12 cellular contexts compared by ENCODE assay signal in the genomic region with DNA sequence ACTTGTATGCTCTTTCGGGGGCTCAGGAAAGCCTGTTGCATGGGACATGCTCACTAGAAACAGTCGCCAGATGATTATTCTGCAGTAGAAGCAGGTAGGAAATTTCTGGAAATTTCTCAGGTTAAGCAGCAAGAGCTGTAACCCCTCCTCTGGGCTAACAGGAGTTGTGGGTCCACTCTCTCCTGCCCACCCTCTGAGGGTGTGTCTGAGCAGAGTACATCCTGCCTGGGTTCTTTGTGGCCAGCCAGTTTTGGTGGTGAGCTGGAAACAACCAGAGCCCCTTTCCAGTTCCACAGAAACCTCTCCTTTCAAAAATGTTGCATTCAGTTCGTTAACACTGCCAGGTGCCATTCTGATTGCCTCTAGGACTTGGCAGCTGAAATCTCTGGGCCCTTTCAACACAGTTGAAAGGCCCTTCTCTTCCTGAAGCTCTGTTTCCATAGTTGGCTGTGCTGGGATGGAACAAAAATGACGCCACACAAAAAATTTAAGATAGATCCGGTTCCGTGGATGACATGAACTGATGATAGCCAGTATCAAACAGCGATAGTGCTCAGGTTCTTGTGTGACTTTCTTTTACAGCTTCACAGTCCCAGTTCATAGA. TPM values are rescaled to one million over a fixed set of nuclear protein-coding genes. Genes with fewer than 3 reads are reported as not detected.
A peak's percentile ranks its signal among the peaks of the same experiment; 100 is the strongest.
DNase-seq lines count a peak whose midpoint lies in the region; ATAC-seq, FAIRE-seq and TF ChIP-seq lines count a peak whose summit lies in the region.
"Had no signal": no experiment of that assay in that cellular context is flagged by ENCODE, and none has a peak within 500 bp of the region (broad histone marks: within the 10 kb centered on the region; RNA-seq: fewer than 3 reads in every experiment).

No MANE protein-coding gene starts in this region.

- no peak overlapping the region for H2AK5ac ChIP-seq in H9 (ENCODE audit: insufficient read length, low read length)

- no peak for TF ChIP-seq POLR2A in adrenal gland (IDR thresholded peaks at IDR 0.05)

- no peak overlapping the region for H4K8ac ChIP-seq in H9 (replicated peaks; ENCODE audit: insufficient read length, low read depth, low read length)

- H3K4ac ChIP-seq in H9 (ENCODE audit: low read depth, low read length) = no peak overlapping the region

- DNase-seq in H9 = peak; percentile 4
- peak in 4 of 7 donors; percentile 4 to 33 (median 8) for DNase-seq in adrenal gland
- DNase-seq in islet precursor cell = peak; percentile 26
- no peak for DNase-seq in NCI-H2029 treated with DMSO at 0.1 percent for 48 hours (lab: John Stamatoyannopoulos, UW)
- DNase-seq in brain microvascular endothelial cell = no peak
- DNase-seq in frontal cortex (ENCODE audit: low spot score in 2 of 2) = no peak
- DNase-seq: left lung, NCI-H2081 treated with DMSO at 0.1 percent for 48 hours, T-helper 2 cell had no signal

- TF ChIP-seq CTCF in H9 (conservative IDR thresholded peaks at IDR 0.05) (no peak), adrenal gland (IDR thresholded peaks at IDR 0.05) (no peak), brain microvascular endothelial cell (IDR thresholded peaks at IDR 0.05; ENCODE audit: low read depth, low read length, missing control alignments) (no peak)

- H3K27ac ChIP-seq in H9 (ENCODE audit: insufficient read length, low read depth, low read length) (no peak overlapping the region), adrenal gland (peak overlapping the region in 2 of 5 donors; percentile 42 to 89), subcutaneous abdominal adipose tissue (ENCODE audit: low read depth, low read length) (peak overlapping the region; percentile 13), brain microvascular endothelial cell (no peak overlapping the region)
- H3K27ac ChIP-seq: KMS-11 had no signal

- H3K56ac ChIP-seq in H9 (ENCODE audit: insufficient read length, low read depth, low read length) = no peak overlapping the region

- H3K9ac ChIP-seq in H9 (ENCODE audit: extremely low read depth, insufficient read length, low read length) (no peak overlapping the region), subcutaneous abdominal adipose tissue (ENCODE audit: low read length in 5 of 5) (no peak overlapping the region)
- H3K9ac ChIP-seq: KMS-11 had no signal

- no peak overlapping the region for H3K23ac ChIP-seq in H9 (ENCODE audit: insufficient read length, low read depth, low read length)

- H3K18ac ChIP-seq in H9 (ENCODE audit: insufficient read length, low read depth, low read length) = no peak overlapping the region

- H3K27me3 ChIP-seq in H9 (ENCODE audit: insufficient read depth, low read length) = no peaks in the 10 kb centered on the region
- H3K27me3 ChIP-seq in adrenal gland = no peaks in the 10 kb centered on the region
- no peaks in the 10 kb centered on the region for H3K27me3 ChIP-seq in subcutaneous abdominal adipose tissue (ENCODE audit: control insufficient read depth in 5 of 5, insufficient read depth in 4 of 5, low read length in 5 of 5)
- no peaks in the 10 kb centered on the region for H3K27me3 ChIP-seq in brain microvascular endothelial cell (replicated peaks)
- H3K27me3 ChIP-seq: left lung had no signal

- H2BK15ac ChIP-seq in H9 (ENCODE audit: low read depth, low read length) = no peak overlapping the region

- H3K4me1 Mint-ChIP-seq in H9 = peaks cover 26 to 38% of the 10 kb centered on the region in 2 experiments

- no peak overlapping the region for H4K91ac ChIP-seq in H9 (ENCODE audit: insufficient read length, low read depth, low read length)

- H3K9me3 Mint-ChIP-seq in H9 = no peaks in the 10 kb centered on the region

- H3K36me3 ChIP-seq in adrenal gland (replicated peaks in 1 of 2) (peaks cover 0 to 22% of the 10 kb centered on the region in 2 donors), subcutaneous abdominal adipose tissue (ENCODE audit: control insufficient read depth in 5 of 5, insufficient read depth in 5 of 5, low read length in 5 of 5) (peaks cover 0 to 63% (median 49%) of the 10 kb centered on the region in 5 donors), brain microvascular endothelial cell (replicated peaks) (peaks cover 36% of the 10 kb centered on the region)

- WGBS in H9 (ENCODE audit: extremely low coverage, insufficient read length, low lambda C conversion rate) = no CpG with 5 or more reads among the region's 7 CpGs
- 92 to 95% (median 93%) methylated on average over 7 of the region's 7 CpGs for WGBS in adrenal gland, 4 donors

- H3K23me2 ChIP-seq in H9 (ENCODE audit: insufficient read length, low read depth, low read length, poor library complexity, severe bottlenecking) = no peaks in the 10 kb centered on the region

- H3K4me3 Mint-ChIP-seq in H9 = no peak overlapping the region

- no peaks in the 10 kb centered on the region for H3K79me2 ChIP-seq in H9 (ENCODE audit: insufficient read depth, low read length)

- H3K4me1 ChIP-seq in H9 (ENCODE audit: insufficient read depth, low read length) (peaks cover 3% of the 10 kb centered on the region; the same call in 1 of the 2 replicates), adrenal gland (replicated peaks in 1 of 2) (peaks cover 14 to 29% of the 10 kb centered on the region in 2 donors), subcutaneous abdominal adipose tissue (ENCODE audit: control insufficient read depth in 5 of 5, insufficient read depth in 5 of 5, low read length in 5 of 5) (peaks cover 6 to 37% (median 19%) of the 10 kb centered on the region in 5 donors)

- H3K27ac Mint-ChIP-seq in H9 = peak overlapping the region in 1 of 3 experiments; percentile 73; a peak in 1 of 7 replicates

- ATAC-seq in activated CD4-positive, CD25-positive, alpha-beta regulatory T cell treated with anti-CD3 and anti-CD28 coated beads, Interleukin-2, amount 50 U/mL, for 24 hours = no peak
- ATAC-seq: left lung had no signal

- H3K4me3 ChIP-seq in adrenal gland = no peak overlapping the region
- H3K4me3 ChIP-seq in subcutaneous abdominal adipose tissue (ENCODE audit: low read depth in 1 of 5, low read length in 5 of 5) = no peak overlapping the region
- H3K4me3 ChIP-seq in brain microvascular endothelial cell (ENCODE audit: low read depth, low read length) = no peak overlapping the region
- H3K4me3 ChIP-seq: left lung had no signal

- in situ Hi-C loops in brain microvascular endothelial cell (cut with HindIII; ENCODE audit: low pct_ligation_motif_present, low sequenced_read_pairs) = no loop called here

- no peak overlapping the region for H2BK20ac ChIP-seq in H9 (ENCODE audit: low read depth, low read length, poor library complexity, severe bottlenecking)

- H2BK12ac ChIP-seq in H9 (ENCODE audit: insufficient read length, low read depth, low read length) = no peak overlapping the region

- no peak for FAIRE-seq in frontal cortex (lab: Jason Lieb, UNC)

- no peaks in the 10 kb centered on the region for H4K20me1 ChIP-seq in H9 (ENCODE audit: control insufficient read depth, insufficient read depth, insufficient read length)

- no peaks in the 10 kb centered on the region for H3K27me3 Mint-ChIP-seq in H9 (ENCODE audit: low read depth)

- no peak overlapping the region for H2BK5ac ChIP-seq in H9 (ENCODE audit: insufficient read length, low read length)

- intact Hi-C loops in adrenal gland (cut with DNase I) = loop anchor here in 1 of 2 donors (10.0 kb wide), 1 partner anchor 49 kb away; no protein-coding TSS in a partner anchor

- H3T11ph ChIP-seq in H9 (ENCODE audit: low read length) = no peak overlapping the region

- no peak overlapping the region for H3K4me2 ChIP-seq in H9 (ENCODE audit: insufficient read depth, insufficient read length, low read length)
- H3K4me2 ChIP-seq: KMS-11 had no signal

- H2AFZ ChIP-seq in H9 (ENCODE audit: low read length) = no peak overlapping the region

- H4K5ac ChIP-seq in H9 (ENCODE audit: insufficient read length, low read depth, low read length) = no peak overlapping the region

- no peaks in the 10 kb centered on the region for H3K9me3 ChIP-seq in H9 (ENCODE audit: control insufficient read depth, low read depth, low read length)
- no peaks in the 10 kb centered on the region for H3K9me3 ChIP-seq in adrenal gland (replicated peaks in 1 of 3)
- H3K9me3 ChIP-seq in subcutaneous abdominal adipose tissue (ENCODE audit: control insufficient read depth in 5 of 5, low read length in 5 of 5) = no peaks in the 10 kb centered on the region
- H3K9me3 ChIP-seq: left lung had no signal

- no peaks in the 10 kb centered on the region for H3K79me1 ChIP-seq in H9 (ENCODE audit: insufficient read depth, low read depth, low read length, poor library complexity, severe bottlenecking)

- H3K14ac ChIP-seq in H9 (ENCODE audit: insufficient read depth, low read length) = no peak overlapping the region

- H2BK120ac ChIP-seq in H9 (ENCODE audit: low read depth, low read length, poor library complexity, severe bottlenecking) = no peak overlapping the region

- peaks cover 31 to 73% (median 52%) of the 10 kb centered on the region in 3 experiments; a peak in 6 of 7 replicates for H3K36me3 Mint-ChIP-seq in H9 (ENCODE audit: insufficient read depth in 1 of 3, low read depth in 3 of 3)

RNA-seq across cellular contexts. Expression of a gene that starts 38.5 kb away (rescaled TPM):
- total RNA-seq in H9 (2021) (161 and 171 TPM in 2 replicates), adrenal gland (100 to 1,000 TPM in 2 of 8 donors, 10 to 100 TPM in 6; 49.3 to 120 (median 82.0) TPM), frontal cortex (91.3 TPM)
- 100 to 1,000 TPM in 1 of 3 donors, 10 to 100 TPM in 2; 32.9 to 139 (median 78.1) TPM for polyA plus RNA-seq in adrenal gland

Comparison
In these comparisons a context has a peak if more than half of its experiments do, and no peak if none do; other contexts are left out.
1. DNase-seq: peak in H9 (single experiment), adrenal gland (4 of 7) and islet precursor cell (single experiment); none in NCI-H2029 treated with DMSO at 0.1 percent for 48 hours (single experiment), brain microvascular endothelial cell (single experiment) and frontal cortex (0 of 2).